Comparison of ENCODE assay signal across 8 cellular contexts in the genomic region with DNA sequence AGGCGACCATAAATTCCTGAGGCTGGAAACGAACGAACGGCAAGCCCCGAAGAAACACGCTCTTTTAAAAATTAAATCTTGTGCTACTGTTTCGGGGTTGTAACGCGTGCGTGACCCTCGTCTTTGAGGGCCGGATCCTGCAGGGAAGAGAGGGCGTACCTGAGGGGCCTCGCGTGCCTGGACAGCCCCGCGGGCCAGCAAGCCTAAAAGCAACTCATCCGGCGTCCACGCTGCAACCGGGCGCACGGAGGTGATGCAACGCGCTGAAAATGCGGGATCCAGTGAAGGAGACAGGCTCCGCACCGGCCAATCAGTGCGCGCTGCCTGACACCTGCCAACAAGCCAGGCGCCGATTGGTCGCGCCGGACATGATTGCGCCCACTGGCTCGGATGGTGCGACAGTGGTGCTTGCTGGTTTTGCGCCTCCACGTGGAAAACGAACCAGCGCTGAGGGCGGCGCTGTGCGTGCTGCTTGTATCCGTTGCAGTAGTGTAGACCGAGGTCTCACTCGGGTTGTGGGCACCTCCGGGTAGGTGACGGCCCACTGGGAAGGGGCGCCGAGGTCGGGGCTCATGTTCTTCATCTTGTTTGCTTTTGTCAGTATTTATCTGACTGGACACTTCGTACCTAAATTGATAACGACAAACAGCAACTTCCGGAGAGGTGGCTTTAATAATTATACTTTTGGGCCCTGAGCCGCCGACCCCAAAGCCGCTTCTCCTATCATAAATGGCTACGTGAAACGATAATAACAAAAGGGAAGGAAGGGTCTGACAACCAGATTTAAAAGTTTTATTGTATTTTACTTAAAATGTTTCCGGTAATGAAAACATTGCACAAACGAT. TPM values are rescaled to one million over a fixed set of nuclear protein-coding genes. Genes with fewer than 3 reads are reported as not detected.
DNase-seq lines count a peak whose midpoint lies in the region; ATAC-seq lines count a peak whose summit lies in the region.

A gene (minus strand): TSS at position 246 of the 845 bp plus-strand sequence. CDS start 4,278 bp downstream, outside the sequence.

- H3K9me3 Mint-ChIP-seq in IgD-negative memory B cell, result no peaks in the 10 kb centered on the region

- peak; percentile 94 for ATAC-seq in GM21529 (IDR thresholded peaks at IDR 0.05; ENCODE audit: unreplicated experiment)

- H3K27ac Mint-ChIP-seq in IgD-negative memory B cell, result peak within 1 kb of the TSS; percentile 93 to 99 (median 98)

- H3K36me3 Mint-ChIP-seq in IgD-negative memory B cell, result peaks cover 11% of the 10 kb centered on the region

- peak within 1 kb of the TSS; percentile 96 to 99 (median 99) for H3K4me3 Mint-ChIP-seq in IgD-negative memory B cell

- H3K27me3 Mint-ChIP-seq in IgD-negative memory B cell, result no peaks in the 10 kb centered on the region

- peaks cover 43 to 48% (median 44%) of the 10 kb centered on the region in 3 donors for H3K4me1 Mint-ChIP-seq in IgD-negative memory B cell

- DNase-seq in DMS153 treated with DMSO at 0.1 percent for 48 hours (lab: John Stamatoyannopoulos, UW; ENCODE audit: unreplicated experiment), result peak; percentile 90
- DNase-seq in OCI-M1 (lab: John Stamatoyannopoulos, UW), result peak; percentile 99
- peak; percentile 100 for DNase-seq in activated T-cell treated with anti-CD3 and anti-CD28 coated beads for 24 hours (ENCODE audit: low read depth)
- peak; percentile 94 for DNase-seq in epidermal melanocyte (ENCODE audit: insufficient read length, low spot score)
- DNase-seq in middle frontal gyrus (ENCODE audit: extremely low spot score, low spot score), result peak; percentile 96
- DNase-seq in stimulated activated CD8-positive, alpha-beta memory T cell treated with anti-CD3 and anti-CD28 coated beads, Interleukin-2, amount 100 ng/mL, for 48 hours (ENCODE audit: low read depth in 2 of 2), result peak; percentile 96 to 99

RNA-seq across cellular contexts. Expression of the gene that starts here (rescaled TPM):
- polyA plus RNA-seq in IgD-negative memory B cell, result 48.2 TPM

Comparison
In these comparisons a context has a peak if more than half of its experiments do, and no peak if none do; other contexts are left out.
1. Peak in every context shown above with its lines: DNase-seq and ATAC-seq.